ENCODE assay signal across 9 cellular contexts in the genomic region with DNA sequence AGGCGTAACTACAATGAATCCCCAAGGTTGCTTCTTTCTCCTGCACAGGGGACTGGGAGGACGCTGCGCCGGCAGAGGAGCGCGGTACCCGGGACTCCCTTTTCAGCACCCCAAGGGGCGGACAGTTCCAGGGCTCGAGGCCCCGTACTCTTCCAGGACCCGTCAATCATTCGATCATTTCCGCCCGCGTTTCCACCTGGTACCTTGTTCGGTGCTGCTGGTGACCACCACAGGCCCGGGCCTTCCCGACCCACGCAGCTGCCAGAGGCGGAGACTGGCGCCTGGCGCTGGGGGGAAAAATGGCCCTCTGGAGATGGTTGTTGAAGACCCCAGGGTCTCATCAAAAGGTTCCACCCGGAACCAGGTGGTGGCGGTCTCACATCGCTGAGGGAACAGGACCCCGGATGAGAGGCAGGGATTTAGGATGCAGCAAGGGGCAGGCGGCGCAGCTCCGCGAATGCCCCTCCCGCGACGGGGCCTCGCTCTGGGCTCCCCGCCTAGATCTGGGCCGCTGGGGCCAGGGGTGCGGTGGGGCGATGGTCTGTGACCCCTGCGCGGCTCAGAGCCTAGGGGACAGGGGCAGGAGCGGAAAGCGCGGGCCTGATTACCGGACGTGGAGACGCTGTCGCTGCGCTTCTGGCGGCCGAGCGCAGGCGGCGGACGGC. TPM values are rescaled to one million over a fixed set of nuclear protein-coding genes. Genes with fewer than 3 reads are reported as not detected.
DNase-seq lines count a peak whose midpoint lies in the region; ATAC-seq, FAIRE-seq and TF ChIP-seq lines count a peak whose summit lies in the region.
"Had no signal": no experiment of that assay in that cellular context is flagged by ENCODE, and none has a peak within 500 bp of the region (broad histone marks: within the 10 kb centered on the region; RNA-seq: fewer than 3 reads in every experiment).

No MANE protein-coding gene starts in this region.

- peaks cover 0 to 5% (median 0%) of the 10 kb centered on the region in 8 donors for H3K9me3 Mint-ChIP-seq in CD4-positive, alpha-beta memory T cell
- H3K9me3 Mint-ChIP-seq: T-helper 1 cell treated with Interleukin-12 subunit alpha and Interleukin-12 subunit beta and Interleukin-4 antibody, amounts not matched to agents 30 μg/mL and 1 μg/mL, for 36 hours had no signal

- peaks cover 9 to 46% (median 29%) of the 10 kb centered on the region in 4 donors for H3K4me1 Mint-ChIP-seq in CD4-positive, alpha-beta memory T cell

- FAIRE-seq in frontal cortex (lab: Jason Lieb, UNC), result no peak

- H3K36me3 Mint-ChIP-seq in CD4-positive, alpha-beta memory T cell, result peaks cover 2 to 3% of the 10 kb centered on the region in 2 donors

- H3K27me3 ChIP-seq in CD4-positive, alpha-beta memory T cell (ENCODE audit: insufficient read depth, low read length), result peaks cover 52% of the 10 kb centered on the region
- H3K27me3 ChIP-seq in ectodermal cell (ENCODE audit: control insufficient read depth, insufficient read depth, low read length, poor library complexity, severe bottlenecking) (peaks cover 100% of the 10 kb centered on the region), prostate gland (replicated peaks; ENCODE audit: insufficient read depth) (peaks cover 40% of the 10 kb centered on the region)

- H3K9me3 ChIP-seq in CD4-positive, alpha-beta memory T cell (ENCODE audit: control insufficient read depth in 1 of 2, low read length in 2 of 2), result no peaks in the 10 kb centered on the region
- H3K9me3 ChIP-seq in ectodermal cell (ENCODE audit: control insufficient read depth, low read length) (no peaks in the 10 kb centered on the region), mucosa of descending colon (no peaks in the 10 kb centered on the region), prostate gland (no peaks in the 10 kb centered on the region)

- WGBS in ectodermal cell, 2 experiments, result 3% methylated on average over 54 of the region's 54 CpGs
- WGBS in prostate gland, result 8% methylated on average over 45 of the region's 54 CpGs

- TF ChIP-seq CTCF in mucosa of descending colon (IDR thresholded peaks at IDR 0.05), result no peak
- TF ChIP-seq CTCF in prostate gland (IDR thresholded peaks at IDR 0.05), result no peak

- H3K27ac Mint-ChIP-seq in CD4-positive, alpha-beta memory T cell, result peak overlapping the region in 1 of 7 donors; percentile 19
- H3K27ac Mint-ChIP-seq: T-helper 1 cell treated with Interleukin-12 subunit alpha and Interleukin-12 subunit beta and Interleukin-4 antibody, amounts not matched to agents 30 μg/mL and 1 μg/mL, for 36 hours had no signal

- intact Hi-C loops in CD4-positive, alpha-beta memory T cell (cut with micrococcal nuclease), result no loop called here
- intact Hi-C loops in mucosa of descending colon (cut with DNase I, micrococcal nuclease) (loop anchor here in 1 of 2 donors (10.0 kb wide), 1 partner anchor 94 kb away; no protein-coding TSS in a partner anchor), prostate gland (cut with DNase I) (no loop called here)

- TF ChIP-seq POLR2A in prostate gland (IDR thresholded peaks at IDR 0.05), result no peak

- H3K4me3 ChIP-seq in CD4-positive, alpha-beta memory T cell (ENCODE audit: low read length in 2 of 2), result no peak overlapping the region
- H3K4me3 ChIP-seq in ectodermal cell (ENCODE audit: insufficient read depth, low read depth, low read length), result peak overlapping the region; percentile 25
- H3K4me3 ChIP-seq in mucosa of descending colon, result no peak overlapping the region
- no peak overlapping the region for H3K4me3 ChIP-seq in prostate gland

- CTCF ChIA-PET in CD4-positive, alpha-beta memory T cell (lab: Charles Lee; ENCODE audit: partially characterized antibody), result interaction anchor here (1.2 to 1.3 kb wide), 2 partner anchors 9 to 97 kb away, joined by 3 to 5 read pairs; no protein-coding TSS in a partner anchor

- peaks cover 32% of the 10 kb centered on the region for H3K4me1 ChIP-seq in CD4-positive, alpha-beta memory T cell (ENCODE audit: insufficient read depth, low read length)
- H3K4me1 ChIP-seq in ectodermal cell (ENCODE audit: control insufficient read depth, insufficient read depth, low read length), result peaks cover 25% of the 10 kb centered on the region
- peaks cover 18% of the 10 kb centered on the region for H3K4me1 ChIP-seq in mucosa of descending colon (ENCODE audit: low read depth)
- peaks cover 11% of the 10 kb centered on the region for H3K4me1 ChIP-seq in prostate gland (replicated peaks)

- POLR2A ChIA-PET in CD4-positive, alpha-beta memory T cell (lab: Charles Lee; ENCODE audit: partially characterized antibody), result interaction anchor here (0.9 to 1.0 kb wide), 2 partner anchors 9 to 10 kb away, joined by 3 to 4 read pairs; no protein-coding TSS in a partner anchor

- peak; percentile 17 for ATAC-seq in mucosa of descending colon
- ATAC-seq in HG03135 (IDR thresholded peaks at IDR 0.05; ENCODE audit: unreplicated experiment), result no peak

- peak in 4 of 5 donors; percentile 26 to 49 (median 40) for DNase-seq in CD4-positive, alpha-beta memory T cell
- DNase-seq in NCI-H1092 treated with DMSO at 0.1 percent for 48 hours (lab: John Stamatoyannopoulos, UW), result peak; percentile 53
- peak in 1 of 3 donors; percentile 56 for DNase-seq in mucosa of descending colon
- DNase-seq in prostate gland (ENCODE audit: low spot score), result no peak
- no peak for DNase-seq in NCI-H1694 (lab: John Stamatoyannopoulos, UW)
- no peak for DNase-seq in frontal cortex (ENCODE audit: low spot score in 2 of 2)

- H3K27me3 Mint-ChIP-seq in CD4-positive, alpha-beta memory T cell, result peaks cover 50 to 68% of the 10 kb centered on the region in 2 donors

- no peak overlapping the region for H3K27ac ChIP-seq in CD4-positive, alpha-beta memory T cell (ENCODE audit: low read depth, low read length)
- no peak overlapping the region for H3K27ac ChIP-seq in ectodermal cell (ENCODE audit: insufficient read depth, low read depth, low read length, poor library complexity, severe bottlenecking)
- H3K27ac ChIP-seq in prostate gland, result no peak overlapping the region

- H3K4me3 Mint-ChIP-seq in CD4-positive, alpha-beta memory T cell, result peak overlapping the region in 3 of 8 donors; percentile 37 to 62 (median 43)
- H3K4me3 Mint-ChIP-seq: T-helper 1 cell treated with Interleukin-12 subunit alpha and Interleukin-12 subunit beta and Interleukin-4 antibody, amounts not matched to agents 30 μg/mL and 1 μg/mL, for 36 hours had no signal

- no peaks in the 10 kb centered on the region for H3K36me3 ChIP-seq in CD4-positive, alpha-beta memory T cell (ENCODE audit: insufficient read depth, low read length)
- no peaks in the 10 kb centered on the region for H3K36me3 ChIP-seq in ectodermal cell (ENCODE audit: control insufficient read depth, insufficient read depth, low read length)
- no peaks in the 10 kb centered on the region for H3K36me3 ChIP-seq in mucosa of descending colon (ENCODE audit: low read depth)
- no peaks in the 10 kb centered on the region for H3K36me3 ChIP-seq in prostate gland

RNA-seq across cellular contexts. Expression of gene VSX1, which starts 0.7 kb away (rescaled TPM):
- total RNA-seq in CD4-positive, alpha-beta memory T cell, result not detected
- polyA plus RNA-seq in CD4-positive, alpha-beta memory T cell, result not detected
- not detected for polyA plus RNA-seq in ectodermal cell (2013, experiment 1 of 4)
- polyA plus RNA-seq in ectodermal cell (2013, experiment 2 of 4), result 0.12 TPM
- polyA plus RNA-seq in ectodermal cell (2013, experiment 3 of 4), result 0.27 TPM
- polyA plus RNA-seq in ectodermal cell (2013, experiment 4 of 4), result 0.24 TPM
- under 1 TPM in 1 of 3 donors, not detected in 2; 0.22 TPM for total RNA-seq in mucosa of descending colon
- not detected for total RNA-seq in prostate gland
- not detected for total RNA-seq in frontal cortex

RNA-seq across cellular contexts. Expression of gene ACSS1, which starts 23.3 kb away (rescaled TPM):
- total RNA-seq in CD4-positive, alpha-beta memory T cell, result 10 to 100 TPM; 55.4 to 56.5 TPM
- 10 to 100 TPM; 44.6 to 47.2 TPM for polyA plus RNA-seq in CD4-positive, alpha-beta memory T cell
- polyA plus RNA-seq in ectodermal cell (2013, experiment 1 of 4), result 0.48 TPM
- 0.52 TPM for polyA plus RNA-seq in ectodermal cell (2013, experiment 2 of 4)
- polyA plus RNA-seq in ectodermal cell (2013, experiment 3 of 4), result 0.48 TPM
- polyA plus RNA-seq in ectodermal cell (2013, experiment 4 of 4), result 0.49 TPM
- total RNA-seq in mucosa of descending colon, result 10 to 100 TPM; 29.8 to 37.9 (median 36.9) TPM
- total RNA-seq in prostate gland, result 100 to 1,000 TPM; 111 to 170 TPM
- total RNA-seq in frontal cortex, result 3.7 TPM

Comparison
In these comparisons a context has a peak if more than half of its experiments do, and no peak if none do; other contexts are left out.
1. DNase-seq: peak in CD4-positive, alpha-beta memory T cell (4 of 5) and NCI-H1092 treated with DMSO at 0.1 percent for 48 hours (single experiment); none in prostate gland (single experiment), NCI-H1694 (single experiment) and frontal cortex (0 of 2).